8 cellular contexts compared by ENCODE assay signal in genomic region chr7:74026406-74027123, GRCh38. TPM values are rescaled to one million over a fixed set of nuclear protein-coding genes. Genes with fewer than 3 reads are reported as not detected.
DNase-seq lines count a peak whose midpoint lies in the region; ATAC-seq and TF ChIP-seq lines count a peak whose summit lies in the region.

No MANE protein-coding gene starts in this region.

- DNase-seq in AG10803 (ENCODE audit: low read depth) (peak; percentile 60), NCI-H69 (lab: John Stamatoyannopoulos, UW) (peak; percentile 76), mesenteric fat pad (ENCODE audit: low spot score) (peak; percentile 96)
- DNase-seq in activated CD8-positive, alpha-beta memory T cell treated with anti-CD3 and anti-CD28 coated beads for 24 hours: peak; percentile 89
- peak; percentile 15 to 30 (median 17) for DNase-seq in effector memory CD4-positive, alpha-beta T cell
- peak; percentile 25 for DNase-seq in stimulated activated CD8-positive, alpha-beta memory T cell treated with anti-CD3 and anti-CD28 coated beads, Interleukin-15, amount 100 ng/mL, for 4 hours (ENCODE audit: low read depth in 2 of 2)

- H3K27ac ChIP-seq in effector memory CD4-positive, alpha-beta T cell (ENCODE audit: insufficient read depth, low read length, poor library complexity, severe bottlenecking): no peak overlapping the region

- no peaks in the 10 kb centered on the region for H3K36me3 ChIP-seq in effector memory CD4-positive, alpha-beta T cell (ENCODE audit: control insufficient read depth, insufficient read depth, low read length)

- peaks cover 3% of the 10 kb centered on the region for H3K4me1 ChIP-seq in effector memory CD4-positive, alpha-beta T cell (ENCODE audit: control insufficient read depth, insufficient read depth, low read length, poor library complexity, severe bottlenecking)

- peak; percentile 54 for ATAC-seq in GM19463 (IDR thresholded peaks at IDR 0.05; ENCODE audit: unreplicated experiment)
- no peak for ATAC-seq in HG03520 (IDR thresholded peaks at IDR 0.05; ENCODE audit: unreplicated experiment)

- no peaks in the 10 kb centered on the region for H3K9me3 ChIP-seq in effector memory CD4-positive, alpha-beta T cell (ENCODE audit: control insufficient read depth, low read length)

- H3K4me3 ChIP-seq in AG10803 (ENCODE audit: low read length): no peak overlapping the region
- H3K4me3 ChIP-seq in effector memory CD4-positive, alpha-beta T cell (ENCODE audit: insufficient read depth, low read depth, low read length, poor library complexity, severe bottlenecking): no peak overlapping the region

- peak; percentile 87 for TF ChIP-seq CTCF in AG10803 (conservative IDR thresholded peaks at IDR 0.05; ENCODE audit: low read length)

- H3K27me3 ChIP-seq in effector memory CD4-positive, alpha-beta T cell (replicated peaks; ENCODE audit: control insufficient read depth, insufficient read depth, low read length, poor library complexity, severe bottlenecking): peaks cover 11% of the 10 kb centered on the region

RNA-seq across cellular contexts. Expression of gene ELN, which starts 1.4 kb away (rescaled TPM):
- 95.5 TPM for total RNA-seq in mesenteric fat pad

RNA-seq across cellular contexts. Expression of gene LIMK1, which starts 57.0 kb away (rescaled TPM):
- 23.1 TPM for total RNA-seq in mesenteric fat pad

Comparison
In these comparisons a context has a peak if more than half of its experiments do, and no peak if none do; other contexts are left out.
1. DNase-seq: peak in every context shown above with its lines; median percentile 96 in mesenteric fat pad; 89 in activated CD8-positive, alpha-beta memory T cell treated with anti-CD3 and anti-CD28 coated beads for 24 hours; 76 in NCI-H69; 60 in AG10803; 25 in stimulated activated CD8-positive, alpha-beta memory T cell treated with anti-CD3 and anti-CD28 coated beads, Interleukin-15, amount 100 ng/mL, for 4 hours; 17 in effector memory CD4-positive, alpha-beta T cell.